In the genomic region with DNA sequence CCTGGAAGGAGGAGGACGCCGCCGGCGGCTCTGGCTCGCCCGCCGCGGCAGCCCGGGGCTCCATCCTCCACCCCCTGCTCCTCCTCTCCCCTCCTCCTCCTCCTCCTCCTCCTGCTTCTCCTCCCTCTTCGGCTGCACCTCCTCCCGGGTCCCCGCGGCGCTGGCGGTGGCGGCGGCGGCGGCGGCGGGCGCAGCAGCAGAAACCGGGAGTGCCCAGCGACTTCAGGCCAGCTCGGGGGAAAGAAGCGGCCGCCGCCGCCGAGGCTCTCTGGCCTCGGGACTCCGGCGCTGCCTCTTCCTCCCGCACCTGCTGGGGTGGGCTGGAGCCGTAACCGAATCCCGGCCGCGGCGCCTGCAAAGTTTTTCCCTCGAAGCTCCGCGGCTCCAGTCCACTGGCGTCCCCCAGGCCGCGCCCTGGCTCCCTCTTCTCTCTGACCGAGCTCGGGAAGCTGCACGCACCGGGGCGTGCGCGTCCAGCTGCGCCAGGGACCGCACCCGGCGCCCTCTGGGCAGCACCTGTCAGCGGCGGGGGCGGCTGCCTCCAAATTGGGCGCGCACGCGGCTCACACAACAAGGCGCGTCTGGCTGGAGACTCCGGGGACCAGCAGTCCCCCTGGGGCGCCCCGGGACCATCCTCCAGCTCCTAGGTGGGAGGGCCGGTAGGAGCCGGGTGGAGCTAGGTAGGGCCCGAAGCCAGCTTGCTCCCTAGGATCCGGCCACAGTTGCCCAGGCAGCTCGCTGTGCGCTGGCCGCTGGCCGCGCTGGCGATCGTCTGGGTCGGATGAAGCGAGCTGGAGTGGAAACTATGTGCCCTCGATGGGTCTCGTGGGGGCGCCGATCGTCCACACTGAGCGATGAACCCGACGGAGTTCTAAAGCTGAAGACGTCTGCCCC, we compare ENCODE assay signal across 8 cellular contexts. TPM values are rescaled to one million over a fixed set of nuclear protein-coding genes. Genes with fewer than 3 reads are reported as not detected.
DNase-seq lines count a peak whose midpoint lies in the region; ATAC-seq, FAIRE-seq and TF ChIP-seq lines count a peak whose summit lies in the region.

A gene (minus strand): TSS at position 583 of the 894 bp plus-strand sequence.

- TF ChIP-seq CTCF in GM10266 (IDR thresholded peaks at IDR 0.05; ENCODE audit: control insufficient read depth, insufficient read depth, low read depth, missing control alignments) = no peak
- no peak for TF ChIP-seq CTCF in PC-3 (conservative IDR thresholded peaks at IDR 0.05; ENCODE audit: low read depth, low read length)
- no peak for TF ChIP-seq CTCF in bronchial epithelial cell (IDR thresholded peaks at IDR 0.05; ENCODE audit: insufficient read depth, low read length, severe bottlenecking)
- no peak for TF ChIP-seq CTCF in kidney (IDR thresholded peaks at IDR 0.05; ENCODE audit: borderline replicate concordance, extremely low read depth, insufficient read depth)
- TF ChIP-seq CTCF in spleen (IDR thresholded peaks at IDR 0.05 in 8 of 11, conservative IDR thresholded peaks at IDR 0.05 in 3 of 11) = no peak

- peak within 1 kb of the TSS; percentile 90 for H3K4me2 ChIP-seq in PC-3 (ENCODE audit: low read length)

- CTCF ChIA-PET in PC-3 (lab: Charles Lee) = interaction anchor here (0.6 kb wide), 2 partner anchors 270 kb away, joined by 3 to 4 read pairs; a partner anchor contains a TSS

- no peak within 1 kb of the TSS for H3K9ac ChIP-seq in PC-3 (ENCODE audit: low read length)
- H3K9ac ChIP-seq in kidney (ENCODE audit: low read length in 2 of 2) = no peak within 1 kb of the TSS

- H3K4me3 ChIP-seq in PC-3 (ENCODE audit: low read length) = peak within 1 kb of the TSS; percentile 71
- H3K4me3 ChIP-seq in bronchial epithelial cell (ENCODE audit: low read depth, low read length) = peak within 1 kb of the TSS; percentile 39
- peak within 1 kb of the TSS; percentile 53 to 60 for H3K4me3 ChIP-seq in kidney (ENCODE audit: low read length in 2 of 2)
- H3K4me3 ChIP-seq in spleen = peak within 1 kb of the TSS; percentile 46 to 78 (median 58)

- no peaks in the 10 kb centered on the region for H3K79me2 ChIP-seq in PC-3 (ENCODE audit: low read length)

- 1 to 3% (median 1%) methylated on average over 44 to 91 of the region's 91 CpGs for WGBS in spleen, 5 donors

- H3F3A ChIP-seq in PC-3 (ENCODE audit: low read length, unreplicated experiment) = no peaks in the 10 kb centered on the region

- FAIRE-seq in bronchial epithelial cell (lab: Jason Lieb, UNC) = no peak
- FAIRE-seq in kidney (lab: Jason Lieb, UNC) = no peak

- H3K4me1 ChIP-seq in PC-3 (ENCODE audit: insufficient read depth, low read length) = peaks cover 5% of the 10 kb centered on the region; the same call in 1 of the 2 replicates
- H3K4me1 ChIP-seq in kidney (ENCODE audit: control insufficient read depth in 1 of 2, insufficient read depth in 1 of 2, low read depth in 1 of 2, low read length in 2 of 2) = peaks cover 4 to 5% of the 10 kb centered on the region in 2 donors
- peaks cover 12 to 27% (median 26%) of the 10 kb centered on the region in 6 donors for H3K4me1 ChIP-seq in spleen

- H3K27me3 ChIP-seq in PC-3 (ENCODE audit: low read length) (peaks cover 40% of the 10 kb centered on the region), bronchial epithelial cell (ENCODE audit: control insufficient read depth, insufficient read depth, low read length) (peaks cover 21% of the 10 kb centered on the region), spleen (replicated peaks in 1 of 7) (peaks cover 0 to 94% (median 66%) of the 10 kb centered on the region in 7 donors)

- H3K36me3 ChIP-seq in PC-3 (ENCODE audit: low read depth, low read length) (no peaks in the 10 kb centered on the region), bronchial epithelial cell (ENCODE audit: control insufficient read depth, insufficient read depth, low read length) (no peaks in the 10 kb centered on the region), kidney (ENCODE audit: control insufficient read depth in 1 of 2, insufficient read depth in 2 of 2, low read length in 2 of 2) (no peaks in the 10 kb centered on the region), spleen (no peaks in the 10 kb centered on the region)

- no TSS peak for BruUV-seq in PC-3 (replicated peaks; lab: Mats Ljungman, UMichigan)

- POLR2A ChIA-PET in PC-3 (lab: Charles Lee; ENCODE audit: unreplicated experiment) = interaction anchor here (0.6 kb wide), 1 partner anchor 210 kb away, joined by 3 read pairs; no protein-coding TSS in a partner anchor

- peak; percentile 54 for DNase-seq in 8988T
- peak; percentile 34 for DNase-seq in GM10266 (ENCODE audit: extremely low spot score)
- DNase-seq in PC-3 = peak; percentile 5
- DNase-seq in bronchial epithelial cell (ENCODE audit: low read depth) = no peak
- DNase-seq in kidney = peak; percentile 76
- DNase-seq in spleen = peak; percentile 76
- no peak for DNase-seq in NOMO-1 treated with dmso at 0.1 percent for 144 hours (lab: John Stamatoyannopoulos, UW; ENCODE audit: unreplicated experiment)

- ATAC-seq in HG03045 (IDR thresholded peaks at IDR 0.05; ENCODE audit: unreplicated experiment) (peak; percentile 23), PC-3 (peak; percentile 56)

- H3K9me3 ChIP-seq in PC-3 (ENCODE audit: low read length) (no peaks in the 10 kb centered on the region), kidney (ENCODE audit: control insufficient read depth in 1 of 2, low read length in 2 of 2) (no peaks in the 10 kb centered on the region), spleen (no peaks in the 10 kb centered on the region)

- H3K27ac ChIP-seq in PC-3 (ENCODE audit: low read length) (no peak within 1 kb of the TSS), kidney (ENCODE audit: low read depth in 2 of 2, low read length in 2 of 2) (no peak within 1 kb of the TSS), spleen (no peak within 1 kb of the TSS)

- TF ChIP-seq POLR2A in spleen (IDR thresholded peaks at IDR 0.05) = no peak

- H3K9me2 ChIP-seq in PC-3 (replicated peaks; ENCODE audit: low read length) = no peaks in the 10 kb centered on the region

- intact Hi-C loops in PC-3 (cut with micrococcal nuclease) (loop anchor here (10.0 kb wide), 2 partner anchors 190 to 560 kb away; no protein-coding TSS in a partner anchor), kidney (cut with DNase I) (no loop called here), spleen (cut with DNase I; ENCODE audit: low total_unique reads) (no loop called here)

- peak within 1 kb of the TSS; percentile 89 for H2AFZ ChIP-seq in PC-3 (ENCODE audit: low read length)

- H4K20me1 ChIP-seq in PC-3 (ENCODE audit: low read length) = no peaks in the 10 kb centered on the region

RNA-seq across cellular contexts. Expression of the gene that starts here (rescaled TPM):
- total RNA-seq in PC-3 (2014; rRNA removed) (4.8 and 7.5 TPM in 2 replicates), bronchial epithelial cell (17.9 and 26.0 TPM in 2 replicates), kidney (19.3 TPM), spleen (10 to 100 TPM; 22.1 to 57.2 (median 39.3) TPM)
- polyA plus RNA-seq in kidney (ENCODE audit: insufficient read depth, low read depth, low replicate concordance) (1.4 TPM), spleen (1 to 10 TPM; 1.2 to 4.6 (median 1.8) TPM)

Comparison
In these comparisons a context has a peak if more than half of its experiments do, and no peak if none do; other contexts are left out.
1. DNase-seq: peak in 8988T (single experiment), GM10266 (single experiment), PC-3 (single experiment), kidney (single experiment) and spleen (single experiment); none in bronchial epithelial cell (single experiment) and NOMO-1 treated with dmso at 0.1 percent for 144 hours (single experiment).
2. Peak in every context shown above with its lines, with median percentiles within 50 percentile points of each other: H3K4me3 ChIP-seq.